In genomic region chrX:130120746-130121504, GRCh38 we compare ENCODE assay signal across 8 cellular contexts. TPM values are rescaled to one million over a fixed set of nuclear protein-coding genes. Genes with fewer than 3 reads are reported as not detected.
DNase-seq lines count a peak whose midpoint lies in the region; ATAC-seq and TF ChIP-seq lines count a peak whose summit lies in the region.

No MANE protein-coding gene starts in this region.

- H3K9me3 ChIP-seq in HAP-1, result no peaks in the 10 kb centered on the region
- no peaks in the 10 kb centered on the region for H3K9me3 ChIP-seq in duodenal mucosa (ENCODE audit: control insufficient read depth in 1 of 2, low read length in 2 of 2)
- H3K9me3 ChIP-seq in right lobe of liver, result no peaks in the 10 kb centered on the region

- H3K4me3 ChIP-seq in HAP-1 (peak overlapping the region; percentile 33), NB4 (ENCODE audit: low read depth, low read length) (peak overlapping the region; percentile 11), duodenal mucosa (ENCODE audit: low read depth in 1 of 2, low read length in 2 of 2) (peak overlapping the region; percentile 22 to 64), right lobe of liver (peak overlapping the region; percentile 21 to 28 (median 23))

- H3K4me1 Mint-ChIP-seq in activated CD4-positive, alpha-beta T cell treated with anti-CD3 and anti-CD28 coated beads, Interleukin-2, amount 10 ng/mL, durations not matched to agents 7 days and 5 days, result peaks cover 22% of the 10 kb centered on the region

- no peaks in the 10 kb centered on the region for H3K9me3 Mint-ChIP-seq in activated CD4-positive, alpha-beta T cell treated with anti-CD3 and anti-CD28 coated beads, Interleukin-2, amount 10 ng/mL, durations not matched to agents 7 days and 5 days

- peak overlapping the region in 1 of 2 donors; percentile 33 for H3K9ac ChIP-seq in duodenal mucosa (ENCODE audit: low read depth in 1 of 2, low read length in 2 of 2)

- peak; percentile 38 for TF ChIP-seq CTCF in NB4 (IDR thresholded peaks at IDR 0.05; ENCODE audit: low read depth, low read length)
- TF ChIP-seq CTCF in right lobe of liver (IDR thresholded peaks at IDR 0.05), result peak; percentile 42 to 62 (median 49)

- in situ Hi-C loops in HAP-1 (cut with MboI; ENCODE audit: low sequenced_read_pairs), result loop anchor here (25.0 kb wide), 1 partner anchor 791 kb away; the partner anchor contains the start of gene ENOX2

- peaks cover 16% of the 10 kb centered on the region for H3K36me3 ChIP-seq in HAP-1 (replicated peaks)
- H3K36me3 ChIP-seq in duodenal mucosa (ENCODE audit: control insufficient read depth in 1 of 2, insufficient read depth in 2 of 2, low read length in 2 of 2), result no peaks in the 10 kb centered on the region
- H3K36me3 ChIP-seq in right lobe of liver, result no peaks in the 10 kb centered on the region

- H3K36me3 Mint-ChIP-seq in activated CD4-positive, alpha-beta T cell treated with anti-CD3 and anti-CD28 coated beads, Interleukin-2, amount 10 ng/mL, durations not matched to agents 7 days and 5 days (ENCODE audit: low read depth), result peaks cover 6% of the 10 kb centered on the region

- POLR2A ChIA-PET in activated CD4-positive, alpha-beta T cell treated with anti-CD3 and anti-CD28 coated beads, Interleukin-2, amount 10 ng/mL, durations not matched to agents 7 days and 5 days (lab: Charles Lee), result interaction anchor here (0.7 kb wide), 1 partner anchor 26 kb away, joined by 8 read pairs; no protein-coding TSS in a partner anchor

- CTCF ChIA-PET in activated CD4-positive, alpha-beta T cell treated with anti-CD3 and anti-CD28 coated beads, Interleukin-2, amount 10 ng/mL, durations not matched to agents 7 days and 5 days (lab: Charles Lee), result interaction anchor here (0.6 to 3.1 kb wide), 16 partner anchors 9 to 191 kb away, joined by 3 to 15 read pairs (median 4); partner anchors contain the start of gene AIFM1

- no peaks in the 10 kb centered on the region for H3K27me3 Mint-ChIP-seq in activated CD4-positive, alpha-beta T cell treated with anti-CD3 and anti-CD28 coated beads, Interleukin-2, amount 10 ng/mL, durations not matched to agents 7 days and 5 days

- intact Hi-C loops in right lobe of liver (cut with DNase I), result no loop called here

- TF ChIP-seq POLR2A in NB4 (IDR thresholded peaks at IDR 0.05; ENCODE audit: extremely low read depth, insufficient read length) (no peak), right lobe of liver (IDR thresholded peaks at IDR 0.05) (no peak)

- H3K4me3 Mint-ChIP-seq in activated CD4-positive, alpha-beta T cell treated with anti-CD3 and anti-CD28 coated beads, Interleukin-2, amount 10 ng/mL, durations not matched to agents 7 days and 5 days, result peak overlapping the region; percentile 54

- DNase-seq in GF-D8 (lab: John Stamatoyannopoulos, UW) (peak; percentile 40), HAP-1 (ENCODE audit: low spot score in 2 of 2) (peak; percentile 68 to 90), NB4 (ENCODE audit: low read depth) (peak; percentile 87), right lobe of liver (peak; percentile 59 to 77 (median 72)), DMS79 (lab: John Stamatoyannopoulos, UW) (no peak)
- DNase-seq in activated CD4-positive, alpha-beta T cell treated with anti-CD3 and anti-CD28 coated beads, Interleukin-2, amount 10 ng/mL, durations not matched to agents 7 days and 5 days, result peak; percentile 62
- peak; percentile 60 to 68 for DNase-seq in stimulated activated CD4-positive, alpha-beta T cell treated with anti-CD3 and anti-CD28 coated beads, Interleukin-4, amount 100 ng/mL, for 4 hours

- ATAC-seq in right lobe of liver, result peak; percentile 80 to 90 (median 85)

- WGBS in right lobe of liver (ENCODE audit: insufficient coverage, low coverage, low lambda C conversion rate, missing lambda C conversion rate), result 25% methylated on average over 18 of the region's 58 CpGs

- H3K4me1 ChIP-seq in HAP-1, result peaks cover 7% of the 10 kb centered on the region
- H3K4me1 ChIP-seq in duodenal mucosa (ENCODE audit: control insufficient read depth in 1 of 2, insufficient read depth in 2 of 2, low read length in 2 of 2), result peaks cover 11 to 14% of the 10 kb centered on the region in 2 donors
- no peaks in the 10 kb centered on the region for H3K4me1 ChIP-seq in right lobe of liver

- H3K27me3 ChIP-seq in HAP-1 (ENCODE audit: low read depth), result no peaks in the 10 kb centered on the region
- no peaks in the 10 kb centered on the region for H3K27me3 ChIP-seq in duodenal mucosa (ENCODE audit: control insufficient read depth in 1 of 2, insufficient read depth in 2 of 2, low read length in 2 of 2)
- H3K27me3 ChIP-seq in right lobe of liver, result no peaks in the 10 kb centered on the region

- H3K27ac Mint-ChIP-seq in activated CD4-positive, alpha-beta T cell treated with anti-CD3 and anti-CD28 coated beads, Interleukin-2, amount 10 ng/mL, durations not matched to agents 7 days and 5 days, result peak overlapping the region; percentile 80

- H3K27ac ChIP-seq in duodenal mucosa (ENCODE audit: low read depth, low read length) (peak overlapping the region; percentile 32), right lobe of liver (no peak overlapping the region)

RNA-seq across cellular contexts. Expression of gene ELF4, which starts 10.6 kb away (rescaled TPM):
- total RNA-seq in activated CD4-positive, alpha-beta T cell treated with anti-CD3 and anti-CD28 coated beads, Interleukin-2, amount 10 ng/mL, durations not matched to agents 7 days and 5 days, result 10 to 100 TPM; 46.0 to 49.5 TPM
- 1 to 10 TPM in 5 of 6 experiments, under 1 TPM in 1; 0.80 to 2.8 (median 1.6) TPM for total RNA-seq in right lobe of liver

RNA-seq across cellular contexts. Expression of gene AIFM1, which starts 44.7 kb away (rescaled TPM):
- total RNA-seq in activated CD4-positive, alpha-beta T cell treated with anti-CD3 and anti-CD28 coated beads, Interleukin-2, amount 10 ng/mL, durations not matched to agents 7 days and 5 days, result 10 to 100 TPM; 32.3 to 40.3 TPM
- 10 to 100 TPM; 63.4 to 90.0 (median 76.7) TPM for total RNA-seq in right lobe of liver

RNA-seq across cellular contexts. Expression of gene RAB33A, which starts 50.8 kb away (rescaled TPM):
- 10 to 100 TPM; 20.8 to 21.2 TPM for total RNA-seq in activated CD4-positive, alpha-beta T cell treated with anti-CD3 and anti-CD28 coated beads, Interleukin-2, amount 10 ng/mL, durations not matched to agents 7 days and 5 days
- under 1 TPM in 5 of 6 experiments, not detected in 1; 0.20 to 0.81 (median 0.55) TPM for total RNA-seq in right lobe of liver

Comparison
In these comparisons a context has a peak if more than half of its experiments do, and no peak if none do; other contexts are left out.
1. RNA of gene ELF4, which starts 10.6 kb away (total RNA-seq): 46.0 to 49.5 TPM in activated CD4-positive, alpha-beta T cell treated with anti-CD3 and anti-CD28 coated beads, Interleukin-2, amount 10 ng/mL, durations not matched to agents 7 days and 5 days; 0.80 to 2.8 TPM in right lobe of liver; every median in the first group is over 10 times any median in the second.
2. RNA of gene RAB33A, which starts 50.8 kb away (total RNA-seq): 20.8 to 21.2 TPM in activated CD4-positive, alpha-beta T cell treated with anti-CD3 and anti-CD28 coated beads, Interleukin-2, amount 10 ng/mL, durations not matched to agents 7 days and 5 days; 0.20 to 0.81 TPM in right lobe of liver; every median in the first group is over 10 times any median in the second.
3. Peak in every context shown above with its lines, with median percentiles within 50 percentile points of each other: H3K4me3 ChIP-seq.